Comparison of ENCODE assay signal across 18 cellular contexts in the genomic region with DNA sequence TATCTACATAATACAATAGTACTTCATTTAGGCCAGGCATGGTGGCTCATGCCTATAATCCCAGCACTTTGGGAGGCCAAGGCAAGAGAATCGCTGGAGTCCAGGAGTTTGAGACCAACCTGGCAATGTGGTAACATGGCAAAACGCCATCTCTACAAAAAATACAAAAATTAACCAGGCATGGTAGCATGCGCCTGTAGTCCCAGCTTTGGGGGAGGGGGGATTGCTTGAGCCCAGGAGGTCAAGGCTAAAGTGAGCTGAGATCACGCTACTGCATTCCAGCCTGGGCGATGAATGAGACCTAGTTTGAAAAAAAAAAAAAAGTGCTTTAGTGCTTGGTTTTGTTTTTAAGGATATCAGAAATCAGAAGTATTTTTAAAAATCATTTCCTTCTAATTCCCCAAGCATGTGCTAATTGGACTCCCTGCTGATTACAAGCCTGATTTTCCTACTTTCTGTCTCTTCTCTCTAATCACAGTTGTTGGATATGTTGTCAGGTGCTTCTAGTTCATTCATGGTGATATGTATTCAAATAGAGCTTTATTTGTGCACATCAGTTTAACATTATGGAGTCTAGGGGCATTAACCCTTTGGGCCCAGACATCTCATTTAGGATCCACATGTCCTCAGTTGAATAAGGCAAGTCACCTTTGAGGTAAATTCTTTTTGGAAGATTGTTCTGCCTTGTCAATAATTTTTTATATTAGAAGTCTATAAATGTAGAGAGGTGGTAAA. TPM values are rescaled to one million over a fixed set of nuclear protein-coding genes. Genes with fewer than 3 reads are reported as not detected.
DNase-seq lines count a peak whose midpoint lies in the region; ATAC-seq, FAIRE-seq and TF ChIP-seq lines count a peak whose summit lies in the region.
"Had no signal": no experiment of that assay in that cellular context is flagged by ENCODE, and none has a peak within 500 bp of the region (broad histone marks: within the 10 kb centered on the region; RNA-seq: fewer than 3 reads in every experiment).

No MANE protein-coding gene starts in this region.

- no peak for TF ChIP-seq CTCF in HEK293 (tag by site-specific recombination; IDR thresholded peaks at IDR 0.05)
- no peak for TF ChIP-seq CTCF in endodermal cell (conservative IDR thresholded peaks at IDR 0.05)

- H3K27me3 Mint-ChIP-seq in endodermal cell (ENCODE audit: insufficient read depth): peaks cover 8% of the 10 kb centered on the region

- H3K27me3 ChIP-seq in endodermal cell (ENCODE audit: control insufficient read depth, insufficient read depth, low read length, poor library complexity, severe bottlenecking): no peaks in the 10 kb centered on the region
- H3K27me3 ChIP-seq: BE2C had no signal

- CTCF ChIA-PET in HEK293 (lab: Yijun Ruan, JAX): interaction anchor here (0.6 kb wide), 1 partner anchor 1148 kb away, joined by 3 read pairs; no protein-coding TSS in a partner anchor

- peaks cover 33% of the 10 kb centered on the region for H3K4me1 Mint-ChIP-seq in endodermal cell

- H3K4me3 ChIP-seq in HEK293 (ENCODE audit: low read depth, low read length) (no peak overlapping the region), endodermal cell (ENCODE audit: low read length) (no peak overlapping the region)
- H3K4me3 ChIP-seq: GM12878, GM23248 had no signal

- peak overlapping the region; percentile 42 for H3K27ac Mint-ChIP-seq in endodermal cell

- H3K4me3 Mint-ChIP-seq in endodermal cell: no peak overlapping the region

- WGBS in endodermal cell (ENCODE audit: insufficient coverage in 1 of 2, insufficient read length in 1 of 2), 2 experiments: 88 to 100% methylated on average over 1 to 4 of the region's 5 CpGs

- no peaks in the 10 kb centered on the region for H3K4me1 ChIP-seq in HEK293 (ENCODE audit: control insufficient read depth, insufficient read depth, low read length)
- peaks cover 11% of the 10 kb centered on the region for H3K4me1 ChIP-seq in endodermal cell (ENCODE audit: control insufficient read depth, insufficient read depth, low read length)
- H3K4me1 ChIP-seq: BE2C had no signal

- H3K36me3 ChIP-seq in HEK293 (ENCODE audit: control insufficient read depth in 2 of 2, insufficient read depth in 1 of 2, low read length in 2 of 2) (no peaks in the 10 kb centered on the region), endodermal cell (ENCODE audit: control insufficient read depth, insufficient read depth, low read length) (no peaks in the 10 kb centered on the region)
- H3K36me3 ChIP-seq: BE2C had no signal

- H3K27ac ChIP-seq in HEK293 (ENCODE audit: extremely low read depth, low read depth, low read length) (no peak overlapping the region), endodermal cell (ENCODE audit: low read depth, low read length) (no peak overlapping the region)
- H3K27ac ChIP-seq: GM23248 had no signal

- peak; percentile 60 for ATAC-seq in left lobe of liver
- ATAC-seq in left colon: no peak
- ATAC-seq: GM12878, HCT116 had no signal

- peak; percentile 75 for DNase-seq in endodermal cell
- no peak for DNase-seq in left lobe of liver (ENCODE audit: low spot score)
- peak; percentile 28 for DNase-seq in renal cortical epithelial cell (ENCODE audit: low read depth)
- no peak for DNase-seq in RCC 7860 (ENCODE audit: low spot score)
- no peak for DNase-seq in NCI-H2029 (lab: John Stamatoyannopoulos, UW)
- DNase-seq in hypothalamus (lab: John Stamatoyannopoulos, UW): no peak
- no peak for DNase-seq in left colon
- DNase-seq: BE2C, DMS79, GM23248, Karpas-422, MV-4-11, NCI-H187, SIG-M5, SK-N-SH had no signal

- intact Hi-C loops in left colon (cut with DNase I, micrococcal nuclease): no loop called here

- no peak overlapping the region for H3K9ac ChIP-seq in endodermal cell (ENCODE audit: extremely low read depth, low read length, poor library complexity, severe bottlenecking)
- H3K9ac ChIP-seq: GM23248, SK-N-SH had no signal

- peaks cover 2% of the 10 kb centered on the region for H3K36me3 Mint-ChIP-seq in endodermal cell (ENCODE audit: low read depth)

- POLR2A ChIA-PET in HEK293 (lab: Yijun Ruan, JAX): no interaction called here

- FAIRE-seq in RCC 7860 (lab: Jason Lieb, UNC): no peak
- FAIRE-seq: GM12878 had no signal

- H3K9me3 ChIP-seq in HEK293 (ENCODE audit: control insufficient read depth, insufficient read depth, low read depth, low read length) (no peaks in the 10 kb centered on the region), endodermal cell (ENCODE audit: control insufficient read depth, low read length) (peaks cover 14% of the 10 kb centered on the region)
- H3K9me3 ChIP-seq: BE2C, SK-N-SH had no signal

- peaks cover 2% of the 10 kb centered on the region for H3K9me3 Mint-ChIP-seq in endodermal cell

TF ChIP-seq in HEK293, 187 proteins besides CTCF, POLR2A, EP300 and RAD21:
- TF ChIP-seq ZFP3 (tag by site-specific recombination; IDR thresholded peaks at IDR 0.05; ENCODE audit: low read depth) (no peak), ZNF664 (tag by site-specific recombination; IDR thresholded peaks at IDR 0.05) (peak; percentile 87; the same call in 1 of the 2 replicates)

RNA-seq across cellular contexts. Expression of gene KRAS, which starts 7.0 kb away (rescaled TPM):
- total RNA-seq in endodermal cell (100 to 1,000 TPM in 1 of 2 donors, 10 to 100 TPM in 1; 58.0 to 140 TPM), left lobe of liver (10.2 TPM), renal cortical epithelial cell (24.8 and 27.1 TPM in 2 replicates), left colon (10 to 100 TPM; 74.7 to 76.9 TPM)
- polyA plus RNA-seq in endodermal cell (2013, experiment 1 of 2): 35.7 TPM
- 35.5 TPM for polyA plus RNA-seq in endodermal cell (2013, experiment 2 of 2)

Comparison
In these comparisons a context has a peak if more than half of its experiments do, and no peak if none do; other contexts are left out.
1. DNase-seq: peak in endodermal cell (single experiment) and renal cortical epithelial cell (single experiment); none in left lobe of liver (single experiment), RCC 7860 (single experiment), NCI-H2029 (single experiment), hypothalamus (0 of 51) and left colon (0 of 2).